20 cellular contexts compared by ENCODE assay signal in the genomic region with DNA sequence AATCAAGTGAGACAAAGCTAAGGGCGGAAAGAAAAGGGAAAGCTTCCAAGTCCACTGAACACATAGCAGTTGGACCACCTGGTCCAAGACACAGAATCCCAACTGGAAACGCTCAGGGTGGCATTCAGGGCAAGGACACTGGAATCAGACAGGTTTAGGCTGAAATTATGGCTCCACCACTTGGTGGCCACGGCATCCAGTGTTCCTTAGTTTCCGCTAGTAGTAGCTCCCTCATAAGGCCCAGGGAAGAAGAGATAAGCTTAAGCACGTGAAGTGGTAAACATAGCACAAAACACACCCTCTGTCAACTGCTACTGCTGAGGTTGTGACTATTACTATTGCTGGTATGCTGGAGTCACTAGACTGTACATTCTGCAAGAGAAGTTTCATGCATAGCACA.
"Had no signal": no experiment of that assay in that cellular context is flagged by ENCODE, and none has a peak within 500 bp of the region (broad histone marks: within the 10 kb centered on the region; RNA-seq: fewer than 3 reads in every experiment).

No MANE protein-coding gene starts in this region.

- H3K27me3 Mint-ChIP-seq: activated naive CD8-positive, alpha-beta T cell treated with anti-CD3 and anti-CD28 coated beads for 36 hours; type B pancreatic cell had no signal

- ATAC-seq: left colon, mucosa of descending colon, natural killer cell, sciatic nerve had no signal

- H3K36me3 ChIP-seq: cardiac muscle cell, colonic mucosa, prostate gland, spleen had no signal

- DNase-seq: activated CD4-positive, alpha-beta T cell treated with anti-CD3 and anti-CD28 coated beads, Interleukin-2, amount 50 U/mL, for 48 hours; activated CD4-positive, CD25-positive, alpha-beta regulatory T cell treated with anti-CD3 and anti-CD28 coated beads, Interleukin-2, amount 50 U/mL, for 72 hours; activated gamma-delta T cell; activated naive CD8-positive, alpha-beta T cell treated with anti-CD3 and anti-CD28 coated beads for 36 hours; activated T-cell treated with anti-CD3 and anti-CD28 coated beads, Interleukin-2, amount 50 U/mL, for 48 hours; anterior cingulate cortex; colonic mucosa; hypothalamus; left colon; mucosa of descending colon; natural killer cell; occipital lobe; spleen; stimulated activated CD4-positive, alpha-beta T cell treated with anti-CD3 and anti-CD28 coated beads, Interleukin-1b, Interleukin-23, amount 100 ng/mL, for 48 hours; stimulated activated naive CD4-positive, alpha-beta T cell; substantia nigra had no signal

- H3K27me3 ChIP-seq: cardiac muscle cell, colonic mucosa, spleen had no signal

- H3K36me3 Mint-ChIP-seq: natural killer cell had no signal

- H3K27ac ChIP-seq: cardiac muscle cell, colonic mucosa, prostate gland, spleen had no signal

- H3K4me1 ChIP-seq: prostate gland had no signal

- H3K9me3 ChIP-seq: colonic mucosa, mucosa of descending colon, prostate gland, spleen had no signal

- H3K27ac Mint-ChIP-seq: activated naive CD8-positive, alpha-beta T cell treated with anti-CD3 and anti-CD28 coated beads for 36 hours; natural killer cell; type B pancreatic cell had no signal

- H3K4me3 ChIP-seq: cardiac muscle cell, colonic mucosa, mucosa of descending colon, prostate gland, spleen had no signal

- H3K4me3 Mint-ChIP-seq: activated naive CD8-positive, alpha-beta T cell treated with anti-CD3 and anti-CD28 coated beads for 36 hours; natural killer cell; type B pancreatic cell had no signal
